In the genomic region with DNA sequence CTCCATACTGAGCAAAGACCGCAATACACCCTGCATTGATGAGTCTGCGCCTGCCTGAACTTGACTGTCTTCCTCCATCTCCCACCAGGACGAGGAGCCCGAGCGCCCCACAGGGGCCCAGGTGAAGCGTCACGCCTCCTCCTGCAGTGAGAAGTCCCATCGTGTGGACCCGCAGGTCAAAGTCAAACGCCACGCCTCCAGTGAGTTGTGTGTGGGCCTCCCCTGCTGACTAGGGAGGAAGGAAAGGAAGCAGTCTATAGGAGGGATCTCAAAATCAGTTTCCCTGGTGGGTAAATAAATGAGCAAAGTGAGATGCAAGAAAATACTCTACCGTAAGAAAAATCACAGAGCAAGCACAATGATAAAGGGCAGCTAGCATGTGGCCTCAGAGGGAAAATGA, we compare ENCODE assay signal across 1 cellular context.
TF ChIP-seq lines count a peak whose summit lies in the region.

No MANE protein-coding gene starts in this region.

TF ChIP-seq in HEK293, 187 proteins besides CTCF, POLR2A, EP300 and RAD21:
- peak; percentile 64 for TF ChIP-seq ZIC2 (tag by site-specific recombination; IDR thresholded peaks at IDR 0.05)
- no peak for TF ChIP-seq ZNF146 (tag by site-specific recombination; IDR thresholded peaks at IDR 0.05)
